Comparison of ENCODE assay signal across 11 cellular contexts in the genomic region with DNA sequence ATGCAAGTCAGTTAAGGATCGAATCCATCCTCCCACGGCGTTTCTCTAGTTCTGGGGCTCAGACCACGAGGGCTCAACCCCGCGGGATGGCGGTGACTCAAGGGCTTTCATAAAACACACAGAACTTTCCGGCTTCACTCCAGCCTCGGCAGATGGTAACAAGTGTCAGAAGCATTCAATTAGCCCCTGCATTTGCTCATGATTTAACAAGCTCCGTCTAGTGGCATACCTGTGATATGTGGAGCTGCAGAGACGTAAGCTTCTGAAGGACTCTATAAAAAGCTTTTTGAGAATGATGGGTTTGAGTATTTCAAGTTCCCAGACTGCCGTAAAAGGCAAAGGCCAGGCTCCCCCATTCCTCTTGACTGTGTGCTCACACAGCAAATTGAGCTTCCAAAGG.
DNase-seq lines count a peak whose midpoint lies in the region; ATAC-seq and TF ChIP-seq lines count a peak whose summit lies in the region.
"Had no signal": no experiment of that assay in that cellular context is flagged by ENCODE, and none has a peak within 500 bp of the region (broad histone marks: within the 10 kb centered on the region; RNA-seq: fewer than 3 reads in every experiment).

No MANE protein-coding gene starts in this region.

- ATAC-seq in SK-N-SH treated with all-trans-retinoic acid at 6 μM for 48 hours (no peak), GM18867 (IDR thresholded peaks at IDR 0.05; ENCODE audit: unreplicated experiment) (no peak)
- ATAC-seq: left colon had no signal

- TF ChIP-seq EP300 in esophagus muscularis mucosa (IDR thresholded peaks at IDR 0.05): no peak

- H3K4me3 ChIP-seq in foreskin fibroblast (ENCODE audit: low read depth in 1 of 2, low read length in 2 of 2) (no peak overlapping the region), esophagus muscularis mucosa (no peak overlapping the region)

- H3K27me3 ChIP-seq in esophagus muscularis mucosa: peaks cover 0 to 55% (median 0%) of the 10 kb centered on the region in 4 donors

- peak; percentile 38 for DNase-seq in ELR (ENCODE audit: low read depth)
- peak; percentile 63 to 96 (median 87) for DNase-seq in NCI-H1417 (lab: John Stamatoyannopoulos, UW)
- peak; percentile 56 for DNase-seq in NCI-H774 (lab: John Stamatoyannopoulos, UW)
- peak; percentile 9 to 60 for DNase-seq in foreskin fibroblast
- DNase-seq in activated naive CD4-positive, alpha-beta T cell treated with Interleukin-2 at 50 U/mL for 16 hours: no peak
- DNase-seq in esophagus muscularis mucosa (ENCODE audit: extremely low spot score): no peak
- DNase-seq: effector CD8-positive, alpha-beta T cell; KG1; left colon had no signal

- no peak overlapping the region for H3K27ac ChIP-seq in esophagus muscularis mucosa (replicated peaks in 1 of 4)

- H3K36me3 ChIP-seq in esophagus muscularis mucosa: no peaks in the 10 kb centered on the region

- no peak for TF ChIP-seq POLR2A in esophagus muscularis mucosa (IDR thresholded peaks at IDR 0.05; ENCODE audit: low read depth)

- H3K4me1 ChIP-seq in esophagus muscularis mucosa: no peaks in the 10 kb centered on the region

- 73% methylated on average over 12 of the region's 12 CpGs for WGBS in esophagus muscularis mucosa

- no peaks in the 10 kb centered on the region for H3K9me3 ChIP-seq in esophagus muscularis mucosa

- TF ChIP-seq CTCF in foreskin fibroblast (IDR thresholded peaks at IDR 0.05; ENCODE audit: low read depth, low read length): no peak
- no peak for TF ChIP-seq CTCF in esophagus muscularis mucosa (IDR thresholded peaks at IDR 0.05)

- intact Hi-C loops in esophagus muscularis mucosa (cut with DNase I): no loop called here

TF ChIP-seq in SK-N-SH treated with all-trans-retinoic acid at 6 μM for 48 hours, 23 proteins besides CTCF, POLR2A, EP300 and RAD21:
- TF ChIP-seq ZC3H10 (CRISPR knock-in tag; IDR thresholded peaks at IDR 0.05): no peak
- TF ChIP-seq ESRRG (CRISPR knock-in tag; IDR thresholded peaks at IDR 0.05): no peak
- TF ChIP-seq POU6F1 (CRISPR knock-in tag; IDR thresholded peaks at IDR 0.05; ENCODE audit: borderline replicate concordance, low read depth): no peak
- TF ChIP-seq PPARA (CRISPR knock-in tag; IDR thresholded peaks at IDR 0.05; ENCODE audit: borderline replicate concordance): no peak
- no peak for TF ChIP-seq SNAI2 (CRISPR knock-in tag; IDR thresholded peaks at IDR 0.05)
- TF ChIP-seq OSR1 (CRISPR knock-in tag; IDR thresholded peaks at IDR 0.05): no peak
- no peak for TF ChIP-seq ARNTL (CRISPR knock-in tag; IDR thresholded peaks at IDR 0.05; ENCODE audit: borderline replicate concordance, low read depth)
- TF ChIP-seq ZFP30 (CRISPR knock-in tag; IDR thresholded peaks at IDR 0.05): no peak
- TF ChIP-seq GLIS3 (CRISPR knock-in tag; IDR thresholded peaks at IDR 0.05): no peak
- TF ChIP-seq CSDC2 (CRISPR knock-in tag; IDR thresholded peaks at IDR 0.05): no peak
- TF ChIP-seq, protein P1, sequence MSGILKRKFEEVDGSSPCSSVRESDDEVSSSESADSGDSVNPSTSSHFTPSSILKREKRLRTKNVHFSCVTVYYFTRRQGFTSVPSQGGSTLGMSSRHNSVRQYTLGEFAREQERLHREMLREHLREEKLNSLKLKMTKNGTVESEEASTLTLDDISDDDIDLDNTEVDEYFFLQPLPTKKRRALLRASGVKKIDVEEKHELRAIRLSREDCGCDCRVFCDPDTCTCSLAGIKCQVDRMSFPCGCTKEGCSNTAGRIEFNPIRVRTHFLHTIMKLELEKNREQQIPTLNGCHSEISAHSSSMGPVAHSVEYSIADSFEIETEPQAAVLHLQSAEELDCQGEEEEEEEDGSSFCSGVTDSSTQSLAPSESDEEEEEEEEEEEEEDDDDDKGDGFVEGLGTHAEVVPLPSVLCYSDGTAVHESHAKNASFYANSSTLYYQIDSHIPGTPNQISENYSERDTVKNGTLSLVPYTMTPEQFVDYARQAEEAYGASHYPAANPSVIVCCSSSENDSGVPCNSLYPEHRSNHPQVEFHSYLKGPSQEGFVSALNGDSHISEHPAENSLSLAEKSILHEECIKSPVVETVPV (CRISPR knock-in tag; IDR thresholded peaks at IDR 0.05): no peak
- no peak for TF ChIP-seq ZNF70 (CRISPR knock-in tag; IDR thresholded peaks at IDR 0.05)

Comparison
In these comparisons a context has a peak if more than half of its experiments do, and no peak if none do; other contexts are left out.
1. DNase-seq: peak in ELR (single experiment), NCI-H1417 (3 of 3), NCI-H774 (single experiment) and foreskin fibroblast (2 of 2); none in activated naive CD4-positive, alpha-beta T cell treated with Interleukin-2 at 50 U/mL for 16 hours (single experiment) and esophagus muscularis mucosa (single experiment).